30 cellular contexts compared by ENCODE assay signal in genomic region chr11:10041337-10041736, GRCh38.
"Had no signal": no experiment of that assay in that cellular context is flagged by ENCODE, and none has a peak within 500 bp of the region (broad histone marks: within the 10 kb centered on the region; RNA-seq: fewer than 3 reads in every experiment).

No MANE protein-coding gene starts in this region.

- H3K9me3 ChIP-seq: ovary had no signal

- H3K4me1 Mint-ChIP-seq: activated naive CD8-positive, alpha-beta T cell treated with anti-CD3 and anti-CD28 coated beads for 36 hours; endodermal cell; stimulated activated effector memory CD8-positive, alpha-beta T cell treated with anti-CD3 and anti-CD28 coated beads, Interleukin-12 subunit alpha, Interleukin-12 subunit beta, amount 100 ng/mL, for 72 hours had no signal

- H3K4me3 Mint-ChIP-seq: activated naive CD4-positive, alpha-beta T cell treated with anti-CD3 and anti-CD28 coated beads for 36 hours; activated naive CD8-positive, alpha-beta T cell treated with anti-CD3 and anti-CD28 coated beads for 36 hours; activated T-helper 1 cell treated with anti-CD3 and anti-CD28 coated beads, Interleukin-12 subunit alpha, Interleukin-12 subunit beta, Interleukin-2, Interleukin-4 antibody, amounts not matched to agents 30 ng/mL and 10 ng/mL and 1 ng/mL, durations not matched to agents 14 hours and 24 hours and 36 hours; endodermal cell; natural killer cell treated with Interleukin-12 subunit alpha and Interleukin-12 subunit beta and Interleukin-15 and Interleukin-18, amount 100 ng/mL, for 72 hours; stimulated activated effector memory CD8-positive, alpha-beta T cell treated with anti-CD3 and anti-CD28 coated beads, Interleukin-12 subunit alpha, Interleukin-12 subunit beta, amount 100 ng/mL, for 72 hours; stimulated activated naive CD8-positive, alpha-beta T cell treated with anti-CD3 and anti-CD28 coated beads, Interleukin-15, Interleukin-2, amounts not matched to agents 100 ng/mL and 50 ng/mL, for 24 hours had no signal

- H3K36me3 ChIP-seq: adrenal gland, brain microvascular endothelial cell, ovary, thoracic aorta had no signal

- H3K27ac Mint-ChIP-seq: activated naive CD4-positive, alpha-beta T cell treated with anti-CD3 and anti-CD28 coated beads for 36 hours; activated naive CD8-positive, alpha-beta T cell treated with anti-CD3 and anti-CD28 coated beads for 36 hours; activated T-helper 1 cell treated with anti-CD3 and anti-CD28 coated beads, Interleukin-12 subunit alpha, Interleukin-12 subunit beta, Interleukin-2, Interleukin-4 antibody, amounts not matched to agents 30 ng/mL and 10 ng/mL and 1 ng/mL, durations not matched to agents 14 hours and 24 hours and 36 hours; endodermal cell; stimulated activated effector memory CD8-positive, alpha-beta T cell treated with anti-CD3 and anti-CD28 coated beads, Interleukin-12 subunit alpha, Interleukin-12 subunit beta, amount 100 ng/mL, for 72 hours; stimulated activated naive CD8-positive, alpha-beta T cell treated with anti-CD3 and anti-CD28 coated beads, Interleukin-15, Interleukin-2, amounts not matched to agents 100 ng/mL and 50 ng/mL, for 24 hours had no signal

- H3K27ac ChIP-seq: adrenal gland, brain microvascular endothelial cell, left ventricle myocardium inferior, ovary, skin epidermis, thoracic aorta had no signal

- DNase-seq: activated CD4-positive, alpha-beta T cell treated with anti-CD3 and anti-CD28 coated beads for 4 hours; activated CD4-positive, alpha-beta T cell treated with anti-CD3 and anti-CD28 coated beads, Interleukin-2, amount 50 U/mL, for 4 hours; activated CD4-positive, CD25-positive, alpha-beta regulatory T cell; activated effector memory CD4-positive, alpha-beta T cell treated with anti-CD3 and anti-CD28 coated beads, Interleukin-2, amount 50 U/mL, for 16 hours; activated naive CD4-positive, alpha-beta T cell treated with anti-CD3 and anti-CD28 coated beads for 36 hours; activated naive CD8-positive, alpha-beta T cell treated with anti-CD3 and anti-CD28 coated beads for 36 hours; adrenal gland; aorta; brain microvascular endothelial cell; caudate nucleus; endodermal cell; foreskin fibroblast; heart left ventricle; islet precursor cell; left ventricle myocardium inferior; mucosa of descending colon; ovary; stimulated activated CD4-positive, alpha-beta T cell treated with anti-CD3 and anti-CD28 coated beads, Interleukin-4, amount 100 ng/mL, for 24 hours; trophoblast cell had no signal

- H3K27me3 Mint-ChIP-seq: activated naive CD8-positive, alpha-beta T cell treated with anti-CD3 and anti-CD28 coated beads for 36 hours; natural killer cell treated with Interleukin-12 subunit alpha and Interleukin-12 subunit beta and Interleukin-15 and Interleukin-18, amount 100 ng/mL, for 72 hours; progenitor cell of endocrine pancreas; stimulated activated naive CD8-positive, alpha-beta T cell treated with anti-CD3 and anti-CD28 coated beads, Interleukin-15, Interleukin-2, amounts not matched to agents 100 ng/mL and 50 ng/mL, for 24 hours had no signal

- H3K9me3 Mint-ChIP-seq: natural killer cell treated with Interleukin-12 subunit alpha and Interleukin-12 subunit beta and Interleukin-15 and Interleukin-18, amount 100 ng/mL, for 72 hours had no signal

- H3K4me3 ChIP-seq: adrenal gland, heart left ventricle, left ventricle myocardium inferior, lung, mucosa of descending colon, ovary, skin epidermis, thoracic aorta had no signal

- FAIRE-seq: urothelium cell line had no signal

- ATAC-seq: esophagus mucosa; mucosa of descending colon; sciatic nerve; stimulated activated effector memory CD8-positive, alpha-beta T cell treated with anti-CD3 and anti-CD28 coated beads, Interleukin-12 subunit alpha, Interleukin-12 subunit beta, amount 100 ng/mL, for 72 hours had no signal

- H3K27me3 ChIP-seq: adrenal gland, brain microvascular endothelial cell, heart left ventricle, ovary had no signal

- H3K36me3 Mint-ChIP-seq: stimulated activated effector memory CD8-positive, alpha-beta T cell treated with anti-CD3 and anti-CD28 coated beads, Interleukin-12 subunit alpha, Interleukin-12 subunit beta, amount 100 ng/mL, for 72 hours had no signal
